Comparison of ENCODE assay signal across 17 cellular contexts in genomic region chr21:42351626-42352432, GRCh38. TPM values are rescaled to one million over a fixed set of nuclear protein-coding genes. Genes with fewer than 3 reads are reported as not detected.
"Had no signal": no experiment of that assay in that cellular context is flagged by ENCODE, and none has a peak within 500 bp of the region (broad histone marks: within the 10 kb centered on the region; RNA-seq: fewer than 3 reads in every experiment).

No MANE protein-coding gene starts in this region.

- H3K4me3 Mint-ChIP-seq: activated naive CD8-positive, alpha-beta T cell treated with anti-CD3 and anti-CD28 coated beads, Interleukin-2, amount 10 ng/mL, durations not matched to agents 7 days and 5 days; activated T-helper 1 cell treated with anti-CD3 and anti-CD28 coated beads, Interleukin-12 subunit alpha, Interleukin-12 subunit beta, Interleukin-2, Interleukin-4 antibody, amounts not matched to agents 30 ng/mL and 10 ng/mL and 1 ng/mL, durations not matched to agents 14 hours and 24 hours and 36 hours; immature natural killer cell; naive thymus-derived CD4-positive, alpha-beta T cell; T-helper 1 cell treated with Interleukin-12 subunit alpha and Interleukin-12 subunit beta and Interleukin-4 antibody, amounts not matched to agents 30 μg/mL and 1 μg/mL, for 36 hours had no signal

- H3K27ac Mint-ChIP-seq: activated naive CD8-positive, alpha-beta T cell treated with anti-CD3 and anti-CD28 coated beads, Interleukin-2, amount 10 ng/mL, durations not matched to agents 7 days and 5 days; activated T-helper 1 cell treated with anti-CD3 and anti-CD28 coated beads, Interleukin-12 subunit alpha, Interleukin-12 subunit beta, Interleukin-2, Interleukin-4 antibody, amounts not matched to agents 30 ng/mL and 10 ng/mL and 1 ng/mL, durations not matched to agents 14 hours and 24 hours and 36 hours; immature natural killer cell; T-helper 1 cell treated with Interleukin-12 subunit alpha and Interleukin-12 subunit beta and Interleukin-4 antibody, amounts not matched to agents 30 μg/mL and 1 μg/mL, for 36 hours had no signal

- ATAC-seq: naive thymus-derived CD4-positive, alpha-beta T cell had no signal

- H3K4me1 Mint-ChIP-seq: activated naive CD8-positive, alpha-beta T cell treated with anti-CD3 and anti-CD28 coated beads, Interleukin-2, amount 10 ng/mL, durations not matched to agents 7 days and 5 days; immature natural killer cell had no signal

- DNase-seq: activated CD4-positive, alpha-beta T cell treated with anti-CD3 and anti-CD28 coated beads, Interleukin-2, amount 50 U/mL, for 1 hour; anterior cingulate cortex; cerebellar nuclear complex; immature natural killer cell; occipital lobe; SHP77 treated with DMSO at 0.1 percent for 48 hours; stimulated activated CD4-positive, alpha-beta T cell treated with anti-CD3 and anti-CD28 coated beads, Interleukin-15, amount 100 ng/mL, for 24 hours; stimulated activated CD4-positive, alpha-beta T cell treated with anti-CD3 and anti-CD28 coated beads, Interleukin-4, amount 100 ng/mL, for 24 hours had no signal

RNA-seq across cellular contexts. Expression of gene TFF2, which starts 1.0 kb away (rescaled TPM):
- total RNA-seq: activated naive CD8-positive, alpha-beta T cell treated with anti-CD3 and anti-CD28 coated beads, Interleukin-2, amount 10 ng/mL, durations not matched to agents 7 days and 5 days; activated T-helper 1 cell treated with anti-CD3 and anti-CD28 coated beads, Interleukin-12 subunit alpha, Interleukin-12 subunit beta, Interleukin-2, Interleukin-4 antibody, amounts not matched to agents 30 ng/mL and 10 ng/mL and 1 ng/mL, durations not matched to agents 14 hours and 24 hours and 36 hours; dorsolateral prefrontal cortex; lung microvascular endothelial cell; mononuclear cell; naive thymus-derived CD4-positive, alpha-beta T cell; occipital lobe; pulmonary artery endothelial cell; tibial nerve had no signal

RNA-seq across cellular contexts. Expression of gene TFF1, which starts 14.5 kb away (rescaled TPM):
- total RNA-seq: activated naive CD8-positive, alpha-beta T cell treated with anti-CD3 and anti-CD28 coated beads, Interleukin-2, amount 10 ng/mL, durations not matched to agents 7 days and 5 days; activated T-helper 1 cell treated with anti-CD3 and anti-CD28 coated beads, Interleukin-12 subunit alpha, Interleukin-12 subunit beta, Interleukin-2, Interleukin-4 antibody, amounts not matched to agents 30 ng/mL and 10 ng/mL and 1 ng/mL, durations not matched to agents 14 hours and 24 hours and 36 hours; dorsolateral prefrontal cortex; lung microvascular endothelial cell; mononuclear cell; naive thymus-derived CD4-positive, alpha-beta T cell; occipital lobe; pulmonary artery endothelial cell; tibial nerve had no signal

RNA-seq across cellular contexts. Expression of gene TFF3, which starts 36.6 kb away (rescaled TPM):
- total RNA-seq: activated naive CD8-positive, alpha-beta T cell treated with anti-CD3 and anti-CD28 coated beads, Interleukin-2, amount 10 ng/mL, durations not matched to agents 7 days and 5 days; activated T-helper 1 cell treated with anti-CD3 and anti-CD28 coated beads, Interleukin-12 subunit alpha, Interleukin-12 subunit beta, Interleukin-2, Interleukin-4 antibody, amounts not matched to agents 30 ng/mL and 10 ng/mL and 1 ng/mL, durations not matched to agents 14 hours and 24 hours and 36 hours; mononuclear cell; naive thymus-derived CD4-positive, alpha-beta T cell; occipital lobe; pulmonary artery endothelial cell had no signal

RNA-seq across cellular contexts. Expression of gene TMPRSS3, which starts 44.0 kb away (rescaled TPM):
- total RNA-seq: lung microvascular endothelial cell, occipital lobe, pulmonary artery endothelial cell, tibial nerve had no signal

RNA-seq across cellular contexts. Expression of gene UBASH3A, which starts 51.9 kb away (rescaled TPM):
- total RNA-seq: lung microvascular endothelial cell, occipital lobe, pulmonary artery endothelial cell had no signal
